8 cellular contexts compared by ENCODE assay signal in the genomic region with DNA sequence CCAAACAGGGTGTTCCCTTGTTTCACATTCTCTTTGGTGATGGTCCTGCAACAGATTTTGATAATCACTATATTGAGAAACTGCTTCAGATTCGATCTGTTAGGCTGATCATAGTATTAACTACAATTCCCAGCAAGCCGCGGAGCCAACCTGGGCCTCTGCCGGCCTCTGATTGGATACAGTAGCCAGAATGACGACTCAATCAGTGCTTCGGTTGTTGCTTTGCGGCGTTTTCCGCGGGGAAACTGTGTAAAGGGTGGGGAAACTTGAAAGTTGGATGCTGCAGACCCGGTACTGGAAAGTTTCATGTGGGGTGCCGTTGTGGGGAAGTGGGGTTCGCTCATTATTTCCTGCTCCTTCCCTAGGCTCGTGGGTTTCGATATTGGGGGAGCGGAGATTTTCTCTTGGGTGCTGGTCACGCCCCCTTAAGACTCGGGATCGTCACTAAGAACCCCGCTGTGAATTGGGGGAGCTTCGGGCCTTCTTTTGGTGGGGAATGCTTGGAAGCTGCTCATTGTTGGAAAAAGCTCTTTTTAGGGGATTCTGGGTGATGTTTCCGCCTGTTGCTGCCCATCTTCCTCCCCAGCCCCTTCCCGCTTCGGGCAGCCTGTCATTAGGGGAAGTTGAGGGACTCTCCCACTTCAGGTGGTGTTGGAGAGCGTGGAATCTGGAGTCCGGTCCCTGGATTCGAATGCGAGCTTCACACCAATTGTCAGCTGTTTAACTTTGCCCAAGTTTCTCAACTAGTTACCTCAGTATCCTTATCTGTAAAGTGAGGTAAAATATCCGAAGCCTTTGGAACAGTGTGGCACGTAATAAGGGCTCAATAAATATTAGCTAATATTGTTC. TPM values are rescaled to one million over a fixed set of nuclear protein-coding genes. Genes with fewer than 3 reads are reported as not detected.
DNase-seq lines count a peak whose midpoint lies in the region; ATAC-seq and TF ChIP-seq lines count a peak whose summit lies in the region.

TSS of gene RAD51B (plus strand) at position 217 of the 849 bp plus-strand sequence.

- peak; percentile 68 for ATAC-seq in HG02852 (IDR thresholded peaks at IDR 0.05; ENCODE audit: unreplicated experiment)
- peak; percentile 72 for ATAC-seq in T-helper 17 cell

- H3K4me3 ChIP-seq in right atrium auricular region: peak within 1 kb of the TSS; percentile 81 to 91
- peak within 1 kb of the TSS; percentile 75 to 79 for H3K4me3 ChIP-seq in prostate gland

- in situ Hi-C loops in GM13977 (cut with MboI; ENCODE audit: low pct_unique_long_range_greater_than_20kb, low sequenced_read_pairs, unreplicated experiment): no loop called here

- no peaks in the 10 kb centered on the region for H3K9me3 ChIP-seq in T-helper 17 cell (ENCODE audit: control insufficient read depth, low read length, poor library complexity, severe bottlenecking)
- H3K9me3 ChIP-seq in right atrium auricular region: no peaks in the 10 kb centered on the region
- no peaks in the 10 kb centered on the region for H3K9me3 ChIP-seq in prostate gland

- H3K4me1 Mint-ChIP-seq in T-helper 17 cell: peaks cover 26% of the 10 kb centered on the region

- peak within 1 kb of the TSS; percentile 99 for H3K4me3 Mint-ChIP-seq in T-helper 17 cell

- peak within 1 kb of the TSS; percentile 95 for H3K27ac Mint-ChIP-seq in T-helper 17 cell

- peak; percentile 40 for TF ChIP-seq POLR2A in prostate gland (IDR thresholded peaks at IDR 0.05)

- no peaks in the 10 kb centered on the region for H3K36me3 Mint-ChIP-seq in T-helper 17 cell (ENCODE audit: low read depth)

- H3K4me1 ChIP-seq in right atrium auricular region (peaks cover 0 to 28% of the 10 kb centered on the region in 2 donors), prostate gland (replicated peaks) (peaks cover 8% of the 10 kb centered on the region)

- no peaks in the 10 kb centered on the region for H3K27me3 Mint-ChIP-seq in T-helper 17 cell

- TF ChIP-seq CTCF in GM13977 (IDR thresholded peaks at IDR 0.05; ENCODE audit: extremely low read depth, insufficient read depth, missing control alignments) (no peak), right atrium auricular region (IDR thresholded peaks at IDR 0.05) (no peak), prostate gland (IDR thresholded peaks at IDR 0.05) (no peak)

- WGBS in prostate gland: under 1% methylated on average over 30 of the region's 30 CpGs

- H3K36me3 ChIP-seq in right atrium auricular region (no peaks in the 10 kb centered on the region), prostate gland (no peaks in the 10 kb centered on the region)

- intact Hi-C loops in prostate gland (cut with DNase I): no loop called here

- H3K27me3 ChIP-seq in right atrium auricular region (no peaks in the 10 kb centered on the region), prostate gland (replicated peaks; ENCODE audit: insufficient read depth) (no peaks in the 10 kb centered on the region)

- DNase-seq in GM13977 (ENCODE audit: low spot score) (peak; percentile 83), NCI-H187 (lab: John Stamatoyannopoulos, UW) (peak; percentile 70 to 90), T-helper 17 cell (peak; percentile 72 to 78 (median 78)), amygdala (lab: John Stamatoyannopoulos, UW) (peak; percentile 7 to 93 (median 68)), right atrium auricular region (ENCODE audit: low spot score) (peak; percentile 92), prostate gland (ENCODE audit: low spot score) (peak; percentile 87), ureter (ENCODE audit: low spot score) (peak; percentile 89)

- H3K27ac ChIP-seq in right atrium auricular region (peak within 1 kb of the TSS; percentile 23 to 75), prostate gland (peak within 1 kb of the TSS; percentile 76 to 77)

RNA-seq across cellular contexts. Expression of gene RAD51B, which starts in this region (rescaled TPM):
- 10 to 100 TPM; 17.0 to 20.7 TPM for total RNA-seq in T-helper 17 cell
- 1 to 10 TPM; 1.2 to 1.5 TPM for total RNA-seq in right atrium auricular region
- total RNA-seq in prostate gland: 10 to 100 TPM; 14.9 to 35.8 TPM
- total RNA-seq in ureter: 36.6 TPM

Comparison
In these comparisons a context has a peak if more than half of its experiments do, and no peak if none do; other contexts are left out.
1. Peak in every context shown above with its lines: DNase-seq, ATAC-seq, H3K4me3 ChIP-seq and H3K27ac ChIP-seq.
2. RNA of gene RAD51B (total RNA-seq): 36.6 TPM in ureter (single experiment), 14.9 to 35.8 TPM in prostate gland and 17.0 to 20.7 TPM in T-helper 17 cell; 1.2 to 1.5 TPM in right atrium auricular region; every median in the first group is over 4 times any median in the second.